Comparison of ENCODE assay signal across 9 cellular contexts in the genomic region with DNA sequence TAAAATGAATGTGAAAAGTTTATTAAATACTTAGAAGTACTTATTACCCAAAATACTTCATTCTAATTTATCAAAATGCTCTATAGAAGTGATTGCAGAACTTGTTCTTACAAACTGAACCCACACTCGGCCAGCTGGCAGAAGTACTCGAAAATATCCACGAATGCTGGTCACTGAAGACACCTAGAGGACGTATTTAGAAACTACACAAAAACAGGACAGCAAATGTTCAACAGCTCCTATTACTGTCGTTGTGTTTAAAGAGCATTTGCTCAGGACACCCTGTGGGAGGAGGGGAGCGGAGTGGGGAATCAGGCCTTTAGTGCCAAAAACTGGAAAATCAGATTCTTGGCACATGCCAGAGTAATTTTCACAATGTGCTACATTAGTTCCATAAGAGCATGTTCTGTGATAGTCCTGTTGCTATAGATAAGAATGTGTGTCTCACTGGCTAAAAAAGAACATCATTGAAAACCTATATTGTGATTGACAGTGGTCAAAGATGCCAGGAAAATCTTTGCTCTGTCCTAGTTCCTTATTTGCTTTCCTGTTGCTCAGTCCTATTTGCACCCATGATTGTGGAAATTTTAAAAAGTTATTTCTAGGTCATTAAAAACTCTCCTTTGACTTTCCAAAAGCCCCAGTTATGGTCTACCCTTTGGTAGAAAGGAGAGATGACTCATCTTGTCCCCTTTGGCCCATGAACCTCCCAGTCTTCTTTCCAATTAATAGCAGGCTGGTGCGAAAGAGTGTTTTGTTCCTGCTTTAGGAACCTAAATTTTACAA. TPM values are rescaled to one million over a fixed set of nuclear protein-coding genes. Genes with fewer than 3 reads are reported as not detected.
DNase-seq lines count a peak whose midpoint lies in the region; ATAC-seq and TF ChIP-seq lines count a peak whose summit lies in the region.
"Had no signal": no experiment of that assay in that cellular context is flagged by ENCODE, and none has a peak within 500 bp of the region (broad histone marks: within the 10 kb centered on the region; RNA-seq: fewer than 3 reads in every experiment).

No MANE protein-coding gene starts in this region.

- no peak overlapping the region for H3K4me2 ChIP-seq in MM.1S (ENCODE audit: low read depth, low read length)

- TF ChIP-seq CTCF in MM.1S (IDR thresholded peaks at IDR 0.05; ENCODE audit: low read length) (peak; percentile 74), right atrium auricular region (IDR thresholded peaks at IDR 0.05) (peak; percentile 59 to 77)

- no peaks in the 10 kb centered on the region for H3K36me3 ChIP-seq in MM.1S (replicated peaks; ENCODE audit: insufficient read depth, low read length)
- no peaks in the 10 kb centered on the region for H3K36me3 ChIP-seq in right atrium auricular region

- H3K79me2 ChIP-seq in MM.1S (ENCODE audit: low read length) = no peaks in the 10 kb centered on the region

- H3K27me3 ChIP-seq in MM.1S (replicated peaks; ENCODE audit: insufficient read depth, low read length) (no peaks in the 10 kb centered on the region), right atrium auricular region (no peaks in the 10 kb centered on the region)

- no peaks in the 10 kb centered on the region for H3K9me3 ChIP-seq in MM.1S (replicated peaks; ENCODE audit: insufficient read depth, low read length)
- H3K9me3 ChIP-seq in right atrium auricular region = no peaks in the 10 kb centered on the region

- H3K9me2 ChIP-seq in MM.1S (replicated peaks; ENCODE audit: insufficient read depth, low read length) = no peaks in the 10 kb centered on the region

- H3K4me3 ChIP-seq in MM.1S (ENCODE audit: low read length) (no peak overlapping the region), right atrium auricular region (no peak overlapping the region)

- H3K27ac ChIP-seq in MM.1S (ENCODE audit: low read length) (no peak overlapping the region), right atrium auricular region (peak overlapping the region; percentile 15 to 55)

- no peak overlapping the region for H2AFZ ChIP-seq in MM.1S (ENCODE audit: low read length)

- peak; percentile 75 for ATAC-seq in GM21723 (IDR thresholded peaks at IDR 0.05; ENCODE audit: unreplicated experiment)

- peak; percentile 71 for DNase-seq in EH (ENCODE audit: low read depth)
- peak; percentile 64 for DNase-seq in MM.1S
- DNase-seq in SHP77 (lab: John Stamatoyannopoulos, UW) = peak; percentile 26
- peak; percentile 76 for DNase-seq in amniotic epithelial cell (ENCODE audit: low read depth)
- peak; percentile 77 for DNase-seq in right atrium auricular region (ENCODE audit: low spot score)
- DNase-seq in pulmonary artery endothelial cell (ENCODE audit: low read depth, low spot score) = peak; percentile 15
- no peak for DNase-seq in GOT3 (lab: John Stamatoyannopoulos, UW)
- DNase-seq: activated naive CD8-positive, alpha-beta T cell treated with anti-CD3 and anti-CD28 coated beads, Interleukin-2, amount 10 ng/mL, durations not matched to agents 7 days and 5 days had no signal

- no peaks in the 10 kb centered on the region for H3F3A ChIP-seq in MM.1S (ENCODE audit: insufficient read depth, low read length)

- no peaks in the 10 kb centered on the region for H4K20me1 ChIP-seq in MM.1S (ENCODE audit: insufficient read depth, low read length)

- no peak overlapping the region for H3K9ac ChIP-seq in MM.1S (ENCODE audit: low read length)

- H3K4me1 ChIP-seq in MM.1S (ENCODE audit: low read length) = no peaks in the 10 kb centered on the region
- no peaks in the 10 kb centered on the region for H3K4me1 ChIP-seq in right atrium auricular region

RNA-seq across cellular contexts. Expression of gene NRBF2, which starts 49.0 kb away (rescaled TPM):
- total RNA-seq in right atrium auricular region = 10 to 100 TPM in 1 of 2 donors, 1 to 10 TPM in 1; 7.8 to 10.6 TPM
- total RNA-seq in pulmonary artery endothelial cell = 18.0 and 18.5 TPM in 2 replicates
